ENCODE assay signal across 23 cellular contexts in genomic region chr17:76594676-76595075, GRCh38. TPM values are rescaled to one million over a fixed set of nuclear protein-coding genes. Genes with fewer than 3 reads are reported as not detected.
"Had no signal": no experiment of that assay in that cellular context is flagged by ENCODE, and none has a peak within 500 bp of the region (broad histone marks: within the 10 kb centered on the region; RNA-seq: fewer than 3 reads in every experiment).

No MANE protein-coding gene starts in this region.

- H3K4me3 ChIP-seq: SJSA1, SK-N-MC had no signal

- H3K27ac ChIP-seq: SJSA1, SK-N-MC had no signal

- DNase-seq: KBM-7, MV-4-11, NCI-H1048, NCI-H1105, NCI-H1417, NCI-H1436 treated with DMSO at 0.1 percent for 48 hours, NCI-H1694, NCI-H187 treated with DMSO at 0.1 percent for 48 hours, NCI-H2029 treated with DMSO at 0.1 percent for 48 hours, NCI-H226, NCI-H446, NCI-H510A, NCI-H524 treated with DMSO at 0.1 percent for 48 hours, NCI-H69, NCI-H774, Right ventricle myocardium superior, RPMI8226, SIG-M5 had no signal

- H3K27me3 ChIP-seq: SJSA1 had no signal

- H3K4me1 ChIP-seq: SJSA1 had no signal

- H3K36me3 ChIP-seq: SJSA1 had no signal

- H3K9me3 ChIP-seq: SJSA1 had no signal

RNA-seq across cellular contexts. Expression of gene ST6GALNAC1, which starts 48.9 kb away (rescaled TPM):
- total RNA-seq: LHCN-M2, MCF 10A, SJSA1 had no signal

RNA-seq across cellular contexts. Expression of gene PRCD, which starts 54.8 kb away (rescaled TPM):
- total RNA-seq: HT-29, MCF 10A had no signal

RNA-seq across cellular contexts. Expression of gene CYGB, which starts 57.2 kb away (rescaled TPM):
- total RNA-seq: HT-29, MCF 10A had no signal
